ENCODE assay signal across 8 cellular contexts in the genomic region with DNA sequence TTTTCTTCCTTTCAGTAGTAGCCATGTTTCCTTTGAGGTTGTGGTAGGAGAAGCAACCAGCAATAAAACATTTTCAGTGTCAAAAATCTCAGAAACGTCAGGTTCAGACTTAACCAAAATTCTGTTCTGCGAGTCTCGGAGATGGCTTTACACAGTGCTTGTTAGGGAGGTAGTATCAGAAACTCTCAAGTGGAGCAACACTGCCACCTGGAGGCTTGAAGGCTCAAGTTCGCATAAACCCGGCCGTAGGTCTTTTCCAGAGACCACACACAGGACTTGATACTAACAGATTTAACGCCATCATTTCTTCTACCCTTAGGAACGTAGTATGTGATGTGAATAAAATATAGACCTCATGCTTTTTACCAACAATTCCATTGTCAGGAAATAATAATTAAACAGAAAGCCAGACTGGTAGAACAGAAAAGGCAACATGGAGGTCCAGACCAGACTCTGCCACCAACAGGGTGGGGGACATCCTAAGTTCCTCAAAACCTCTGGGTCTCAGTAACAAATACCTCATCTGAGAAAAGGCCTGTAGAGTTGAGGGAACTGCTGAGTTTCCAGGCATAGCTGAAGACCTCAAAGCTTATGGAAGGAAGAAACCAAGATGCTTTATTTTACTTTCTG. TPM values are rescaled to one million over a fixed set of nuclear protein-coding genes. Genes with fewer than 3 reads are reported as not detected.
DNase-seq lines count a peak whose midpoint lies in the region; ATAC-seq, FAIRE-seq and TF ChIP-seq lines count a peak whose summit lies in the region.

No MANE protein-coding gene starts in this region.

- no peak for TF ChIP-seq POLR2A in NB4 (IDR thresholded peaks at IDR 0.05; ENCODE audit: extremely low read depth, insufficient read length)

- H3K4me3 Mint-ChIP-seq in activated naive CD8-positive, alpha-beta T cell: peak overlapping the region; percentile 93

- WGBS in psoas muscle, 3 donors: 0 to 2% (median 1%) methylated on average over 8 of the region's 8 CpGs

- no peak for FAIRE-seq in urothelium cell line (lab: Jason Lieb, UNC)

- H3K36me3 Mint-ChIP-seq in activated naive CD8-positive, alpha-beta T cell: peaks cover 28% of the 10 kb centered on the region

- H3K27me3 Mint-ChIP-seq in activated naive CD8-positive, alpha-beta T cell: no peaks in the 10 kb centered on the region

- peaks cover 0 to 6% (median 2%) of the 10 kb centered on the region in 3 donors for H3K27me3 ChIP-seq in psoas muscle (ENCODE audit: insufficient read depth in 3 of 3, low read length in 2 of 3)

- peak overlapping the region; percentile 13 for H3K27ac ChIP-seq in psoas muscle

- H3K4me1 Mint-ChIP-seq in activated naive CD8-positive, alpha-beta T cell (ENCODE audit: low read depth): peaks cover 82% of the 10 kb centered on the region

- ATAC-seq in HG02571 (IDR thresholded peaks at IDR 0.05; ENCODE audit: unreplicated experiment) (peak; percentile 93), Right ventricle myocardium inferior (peak; percentile 93), psoas muscle (peak; percentile 86 to 96 (median 93))

- intact Hi-C loops in Right ventricle myocardium inferior (cut with DNase I) (loop anchor here (2.0 to 5.0 kb wide), 4 partner anchors 521 to 1109 kb away; no protein-coding TSS in a partner anchor), psoas muscle (cut with DNase I) (loop anchor here (2.0 to 10.0 kb wide), 5 partner anchors 739 to 1109 kb away; no protein-coding TSS in a partner anchor)

- H3K36me3 ChIP-seq in psoas muscle (ENCODE audit: insufficient read depth in 1 of 2, low read depth in 1 of 2): peaks cover 0 to 16% of the 10 kb centered on the region in 2 donors

- no peaks in the 10 kb centered on the region for H3K9me3 Mint-ChIP-seq in activated naive CD8-positive, alpha-beta T cell (ENCODE audit: low read depth)

- peak overlapping the region; percentile 94 for H3K27ac Mint-ChIP-seq in activated naive CD8-positive, alpha-beta T cell

- DNase-seq in GM12864 (ENCODE audit: low read depth) (peak; percentile 70), NB4 (ENCODE audit: low read depth) (peak; percentile 92), SKM-1 (lab: John Stamatoyannopoulos, UW; ENCODE audit: unreplicated experiment) (peak; percentile 72), Right ventricle myocardium inferior (ENCODE audit: missing footprints) (peak; percentile 82), psoas muscle (peak; percentile 70 to 82), urothelium cell line (ENCODE audit: low spot score) (peak; percentile 78)

- H3K9me3 ChIP-seq in psoas muscle: no peaks in the 10 kb centered on the region

- peak; percentile 83 for TF ChIP-seq CTCF in GM12864 (IDR thresholded peaks at IDR 0.05; ENCODE audit: low read depth, low read length, missing control alignments)
- TF ChIP-seq CTCF in NB4 (IDR thresholded peaks at IDR 0.05; ENCODE audit: low read depth, low read length): peak; percentile 88
- peak; percentile 90 for TF ChIP-seq CTCF in psoas muscle (IDR thresholded peaks at IDR 0.05)

- H3K4me3 ChIP-seq in GM12864 (ENCODE audit: low read depth, low read length): no peak overlapping the region
- H3K4me3 ChIP-seq in NB4 (ENCODE audit: low read depth, low read length): no peak overlapping the region
- peak overlapping the region; percentile 76 for H3K4me3 ChIP-seq in psoas muscle

- peaks cover 12% of the 10 kb centered on the region for H3K4me1 ChIP-seq in psoas muscle

RNA-seq across cellular contexts. Expression of a gene that starts 8.5 kb away (rescaled TPM):
- 8.5 TPM for total RNA-seq in Right ventricle myocardium inferior
- 1 to 10 TPM; 4.8 to 8.3 (median 5.8) TPM for total RNA-seq in psoas muscle
- 1 to 10 TPM; 1.7 to 1.8 (median 1.8) TPM for polyA plus RNA-seq in psoas muscle
